Comparison of ENCODE assay signal across 1 cellular context in the genomic region with DNA sequence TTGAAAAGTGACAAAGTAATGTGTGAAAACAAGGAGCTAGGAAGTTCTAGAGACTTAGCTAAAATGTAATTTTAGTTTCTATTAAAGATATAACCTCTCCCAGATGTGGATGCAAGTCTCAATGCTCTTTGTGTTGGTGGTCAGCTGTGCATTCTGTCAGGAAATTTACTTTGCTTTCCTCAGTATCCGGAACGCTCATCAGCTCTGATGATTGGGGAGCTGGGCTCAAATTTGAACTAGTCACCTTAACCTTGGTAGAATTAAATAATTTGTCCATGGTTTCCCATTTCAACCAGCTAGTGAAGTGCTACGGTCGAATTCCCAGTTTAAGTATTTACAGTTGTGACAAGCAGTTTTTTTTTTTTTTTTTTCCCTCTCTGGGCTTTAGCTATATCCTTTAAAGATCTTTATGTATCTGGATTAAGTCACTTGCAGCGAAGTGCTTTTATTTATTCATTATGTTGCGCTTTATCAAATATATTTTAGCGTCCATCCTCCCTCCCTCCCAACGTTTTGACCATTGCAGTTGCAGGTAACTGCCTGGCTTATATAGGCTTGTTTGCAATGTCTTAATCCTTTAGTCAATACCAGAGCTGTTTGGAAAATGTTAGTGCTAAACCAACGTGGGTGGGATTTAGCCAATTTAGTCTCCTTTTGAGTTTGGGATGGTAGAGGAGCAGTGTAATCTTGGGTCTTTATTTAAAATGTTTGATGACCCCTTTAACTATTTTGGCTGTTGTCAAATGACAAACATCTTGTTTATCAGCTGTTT.
TF ChIP-seq lines count a peak whose summit lies in the region.

No MANE protein-coding gene starts in this region.

TF ChIP-seq in endothelial cell of umbilical vein, 7 proteins besides CTCF, POLR2A, EP300 and RAD21 (continued from another document):
- TF ChIP-seq, protein P1, sequence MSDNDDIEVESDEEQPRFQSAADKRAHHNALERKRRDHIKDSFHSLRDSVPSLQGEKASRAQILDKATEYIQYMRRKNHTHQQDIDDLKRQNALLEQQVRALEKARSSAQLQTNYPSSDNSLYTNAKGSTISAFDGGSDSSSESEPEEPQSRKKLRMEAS (IDR thresholded peaks at IDR 0.05; ENCODE audit: insufficient read depth, insufficient read length), result no peak
